Comparison of ENCODE assay signal across 8 cellular contexts in the genomic region with DNA sequence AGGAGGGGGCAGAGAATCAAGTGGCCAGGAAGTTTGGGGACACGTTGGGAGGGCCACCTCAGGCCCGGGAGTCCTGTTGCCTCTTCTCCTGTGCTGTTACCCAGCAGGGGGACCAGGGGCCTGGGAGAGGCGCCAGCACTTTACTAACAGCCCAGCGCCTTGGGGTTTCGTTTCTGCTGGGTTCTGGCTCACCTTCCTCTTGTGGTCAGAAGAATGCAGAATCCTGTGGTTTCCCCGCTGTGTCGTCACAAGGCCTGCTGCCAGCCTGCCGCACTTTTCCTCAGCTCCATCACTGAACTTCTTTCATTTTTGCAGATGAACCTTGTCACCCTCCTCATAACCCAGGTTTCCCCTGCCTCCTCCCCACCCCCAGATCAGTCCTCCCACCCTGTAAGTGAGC.
DNase-seq lines count a peak whose midpoint lies in the region; ATAC-seq, FAIRE-seq and TF ChIP-seq lines count a peak whose summit lies in the region.

No MANE protein-coding gene starts in this region.

- no peak for TF ChIP-seq CTCF in HepG2 (CRISPR knock-in tag; IDR thresholded peaks at IDR 0.05)

- in situ Hi-C loops in HepG2 (cut with HindIII; ENCODE audit: extremely low pct_ligation_motif_present, low pct_unique_long_range_greater_than_20kb), result loop anchor here (10.0 kb wide), 1 partner anchor 160 kb away; no protein-coding TSS in a partner anchor

- 0% methylated on average over 3 of the region's 8 CpGs for WGBS in HepG2 (ENCODE audit: low lambda C conversion rate)

- DNase-seq in A172 (ENCODE audit: low spot score) (peak; percentile 94), SW480 (ENCODE audit: low spot score) (peak; percentile 71), amniotic stem cell (lab: John Stamatoyannopoulos, UW) (peak; percentile 87), HepG2 (ENCODE audit: low spot score) (no peak), NCI-H446 (lab: John Stamatoyannopoulos, UW) (no peak)
- DNase-seq in stimulated activated CD8-positive, alpha-beta memory T cell treated with anti-CD3 and anti-CD28 coated beads, Interleukin-2, amount 100 ng/mL, for 48 hours (ENCODE audit: low read depth in 2 of 2), result peak; percentile 28 to 71

- peak; percentile 44 for ATAC-seq in GM18870 (IDR thresholded peaks at IDR 0.05; ENCODE audit: unreplicated experiment)
- ATAC-seq in HG03159 (IDR thresholded peaks at IDR 0.05; ENCODE audit: unreplicated experiment), result peak; percentile 45
- ATAC-seq in HepG2, result peak; percentile 48

- peak overlapping the region in 2 of 3 experiments; percentile 13 to 56; a peak in 2 of 6 replicates for H3K4me3 ChIP-seq in HepG2 (replicated peaks in 1 of 3; ENCODE audit: insufficient read depth in 1 of 3, low read depth in 2 of 3, low read length in 3 of 3)

- no peak overlapping the region for H3K27ac ChIP-seq in HepG2 (ENCODE audit: extremely low read length, insufficient read depth, low read length)

- no peaks in the 10 kb centered on the region for H3K79me2 ChIP-seq in HepG2 (ENCODE audit: insufficient read depth, low read length)

- peaks cover 11 to 43% of the 10 kb centered on the region in 2 experiments; a peak in 4 of 5 replicates for H3K27me3 ChIP-seq in HepG2 (ENCODE audit: control insufficient read depth in 1 of 2, insufficient read depth in 2 of 2, low read length in 2 of 2)

- CTCF ChIA-PET in HepG2 (lab: Yijun Ruan, JAX; ENCODE audit: low intra/inter-chr PET ratio, low total read pairs), result interaction anchor here (1.0 to 6.9 kb wide), 2 partner anchors 26 to 249 kb away, joined by 4 to 195 read pairs; no protein-coding TSS in a partner anchor

- TF ChIP-seq POLR2A in HepG2 (IDR thresholded peaks at IDR 0.05; ENCODE audit: insufficient read depth in 1 of 2, low read depth in 2 of 2, low read length in 2 of 2), result no peak

- POLR2A ChIA-PET in HepG2 (lab: Yijun Ruan, JAX), result no interaction called here

- TF ChIP-seq RAD21 in HepG2 (CRISPR knock-in tag; IDR thresholded peaks at IDR 0.05), result no peak

- 0 out of 2 replicates have a peak overlapping the region, but pooled peaks have one; percentile 31 for H3K9ac ChIP-seq in HepG2 (ENCODE audit: insufficient read depth, low read depth, low read length)

- H2AFZ ChIP-seq in HepG2 (ENCODE audit: low read length), result no peak overlapping the region

- intact Hi-C loops in HepG2 (cut with micrococcal nuclease; ENCODE audit: unreplicated experiment), result loop anchor here (5.0 kb wide), 2 partner anchors 33 to 293 kb away; no protein-coding TSS in a partner anchor

- no peaks in the 10 kb centered on the region for H3K36me3 ChIP-seq in HepG2 (replicated peaks in 1 of 2; ENCODE audit: control insufficient read depth in 1 of 2, insufficient read depth in 2 of 2, low read length in 2 of 2)

- H3K4me2 ChIP-seq in HepG2 (ENCODE audit: low read depth, low read length), result peak overlapping the region; percentile 83

- no peak for FAIRE-seq in HepG2 (lab: Jason Lieb, UNC)

- no peaks in the 10 kb centered on the region for H4K20me1 ChIP-seq in HepG2 (ENCODE audit: insufficient read depth, low read length)

- peaks cover 47% of the 10 kb centered on the region for H3K4me1 ChIP-seq in HepG2 (ENCODE audit: insufficient read depth, low read length)

- TF ChIP-seq EP300 in HepG2 (IDR thresholded peaks at IDR 0.05; ENCODE audit: low read depth in 2 of 2, low read length in 2 of 2) (no peak), HepG2 (CRISPR knock-in tag; IDR thresholded peaks at IDR 0.05; ENCODE audit: borderline replicate concordance) (no peak)

- BruUV-seq in HepG2 (replicated peaks; lab: Mats Ljungman, UMichigan), result no TSS peak

- H3K9me3 ChIP-seq in HepG2 (ENCODE audit: low read length), result no peaks in the 10 kb centered on the region

TF ChIP-seq in HepG2, 621 proteins besides CTCF, POLR2A, EP300 and RAD21:
- TF ChIP-seq ZNF687 (CRISPR knock-in tag; IDR thresholded peaks at IDR 0.05) (peak; percentile 12; the same call in 1 of the 2 replicates), ZNF263 (CRISPR knock-in tag; IDR thresholded peaks at IDR 0.05) (peak; percentile 75)
- TF ChIP-seq, protein P1, sequence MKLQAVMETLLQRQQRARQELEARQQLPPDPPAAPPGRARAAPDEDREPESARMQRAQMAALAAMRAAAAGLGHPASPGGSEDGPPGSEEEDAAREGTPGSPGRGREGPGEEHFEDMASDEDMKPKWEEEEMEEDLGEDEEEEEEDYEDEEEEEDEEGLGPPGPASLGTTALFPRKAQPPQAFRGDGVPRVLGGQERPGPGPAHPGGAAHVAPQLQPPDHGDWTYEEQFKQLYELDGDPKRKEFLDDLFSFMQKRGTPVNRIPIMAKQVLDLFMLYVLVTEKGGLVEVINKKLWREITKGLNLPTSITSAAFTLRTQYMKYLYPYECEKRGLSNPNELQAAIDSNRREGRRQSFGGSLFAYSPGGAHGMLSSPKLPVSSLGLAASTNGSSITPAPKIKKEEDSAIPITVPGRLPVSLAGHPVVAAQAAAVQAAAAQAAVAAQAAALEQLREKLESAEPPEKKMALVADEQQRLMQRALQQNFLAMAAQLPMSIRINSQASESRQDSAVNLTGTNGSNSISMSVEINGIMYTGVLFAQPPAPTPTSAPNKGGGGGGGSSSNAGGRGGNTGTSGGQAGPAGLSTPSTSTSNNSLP (IDR thresholded peaks at IDR 0.05; ENCODE audit: low read depth, low read length), result no peak

Comparison
In these comparisons a context has a peak if more than half of its experiments do, and no peak if none do; other contexts are left out.
1. DNase-seq: peak in A172 (single experiment), SW480 (single experiment), amniotic stem cell (single experiment) and stimulated activated CD8-positive, alpha-beta memory T cell treated with anti-CD3 and anti-CD28 coated beads, Interleukin-2, amount 100 ng/mL, for 48 hours (2 of 2); none in HepG2 (single experiment) and NCI-H446 (0 of 2).
2. Peak in every context shown above with its lines, with median percentiles within 50 percentile points of each other: ATAC-seq.